In genomic region chr10:110892602-110893001, GRCh38 we compare ENCODE assay signal across 27 cellular contexts.
"Had no signal": no experiment of that assay in that cellular context is flagged by ENCODE, and none has a peak within 500 bp of the region (broad histone marks: within the 10 kb centered on the region; RNA-seq: fewer than 3 reads in every experiment).

No MANE protein-coding gene starts in this region.

- H3K27ac ChIP-seq: breast epithelium, colonic mucosa, thoracic aorta, vagina had no signal

- H3K4me1 ChIP-seq: breast epithelium, vagina had no signal

- H3K4me2 ChIP-seq: smooth muscle cell had no signal

- H3K4me3 ChIP-seq: breast epithelium, colonic mucosa, dorsolateral prefrontal cortex, esophagus muscularis mucosa, sigmoid colon, smooth muscle cell, thoracic aorta, vagina had no signal

- H3K9me3 ChIP-seq: breast epithelium, colonic mucosa, esophagus muscularis mucosa, sigmoid colon, thoracic aorta, vagina had no signal

- H3K27me3 ChIP-seq: breast epithelium, colonic mucosa, dorsolateral prefrontal cortex, esophagus muscularis mucosa, sigmoid colon, vagina had no signal

- H3K27me3 Mint-ChIP-seq: activated B cell treated with CpG ODN at 0.5 μM for 24 hours; activated CD4-positive, alpha-beta memory T cell treated with anti-CD3 and anti-CD28 coated beads for 36 hours; activated CD8-positive, alpha-beta memory T cell treated with anti-CD3 and anti-CD28 coated beads, Interleukin-2, amount 10 ng/mL, durations not matched to agents 7 days and 5 days; effector memory CD8-positive, alpha-beta T cell; stimulated activated naive B cell treated with anti-CD40 and anti-IgM and Interleukin-4, amounts not matched to agents 10 μg/mL and 1 μg/mL and 100 μg/mL, for 72 hours; T-cell; type B pancreatic cell had no signal

- H3K9me3 Mint-ChIP-seq: activated B cell treated with CpG ODN at 0.5 μM for 24 hours; activated CD4-positive, alpha-beta memory T cell treated with anti-CD3 and anti-CD28 coated beads for 36 hours; activated naive CD4-positive, alpha-beta T cell treated with anti-CD3 and anti-CD28 coated beads, Interleukin-2, amount 50 U/mL, for 72 hours; effector memory CD8-positive, alpha-beta T cell; neural crest cell; stimulated activated naive B cell treated with anti-CD40 and anti-IgM and Interleukin-4, amounts not matched to agents 10 μg/mL and 1 μg/mL and 100 μg/mL, for 72 hours; T-cell; type B pancreatic cell had no signal

- H3K4me1 Mint-ChIP-seq: neural crest cell had no signal

- H3K27ac Mint-ChIP-seq: activated CD8-positive, alpha-beta memory T cell treated with anti-CD3 and anti-CD28 coated beads, Interleukin-2, amount 10 ng/mL, durations not matched to agents 7 days and 5 days; stimulated activated naive B cell treated with anti-CD40 and anti-IgM and Interleukin-4, amounts not matched to agents 10 μg/mL and 1 μg/mL and 100 μg/mL, for 72 hours; type B pancreatic cell had no signal

- ATAC-seq: activated CD8-positive, alpha-beta memory T cell treated with anti-CD3 and anti-CD28 coated beads, Interleukin-2, amount 10 ng/mL, durations not matched to agents 7 days and 5 days; activated naive CD4-positive, alpha-beta T cell treated with anti-CD3 and anti-CD28 coated beads, Interleukin-2, amount 50 U/mL, for 72 hours; effector memory CD8-positive, alpha-beta T cell; left ventricle myocardium superior; stimulated activated naive B cell treated with anti-CD40 and anti-IgM and Interleukin-4, amounts not matched to agents 10 μg/mL and 1 μg/mL and 100 μg/mL, for 72 hours had no signal

- FAIRE-seq: astrocyte, TTC549 had no signal

- DNase-seq: activated B cell treated with CpG ODN at 0.5 μM for 24 hours; activated CD4-positive, alpha-beta memory T cell treated with anti-CD3 and anti-CD28 coated beads for 36 hours; activated CD4-positive, alpha-beta T cell treated with anti-CD3 and anti-CD28 coated beads for 4 hours; activated CD8-positive, alpha-beta memory T cell treated with anti-CD3 and anti-CD28 coated beads, Interleukin-2, amount 10 ng/mL, durations not matched to agents 7 days and 5 days; activated T-cell treated with anti-CD3 and anti-CD28 coated beads for 4 hours; colonic mucosa; dorsolateral prefrontal cortex; effector memory CD8-positive, alpha-beta T cell; hippocampal formation; kidney glomerular epithelial cell; left ventricle myocardium superior; mammary epithelial cell; midbrain; sigmoid colon; stimulated activated CD4-positive, alpha-beta T cell treated with anti-CD3 and anti-CD28 coated beads, Interleukin-15, amount 100 ng/mL, for 24 hours; stimulated activated naive B cell treated with anti-CD40 and anti-IgM and Interleukin-4, amounts not matched to agents 10 μg/mL and 1 μg/mL and 100 μg/mL, for 72 hours; T-cell had no signal

- H3K4me3 Mint-ChIP-seq: activated B cell treated with CpG ODN at 0.5 μM for 24 hours; activated CD4-positive, alpha-beta memory T cell treated with anti-CD3 and anti-CD28 coated beads for 36 hours; activated CD8-positive, alpha-beta memory T cell treated with anti-CD3 and anti-CD28 coated beads, Interleukin-2, amount 10 ng/mL, durations not matched to agents 7 days and 5 days; effector memory CD8-positive, alpha-beta T cell; neural crest cell; stimulated activated naive B cell treated with anti-CD40 and anti-IgM and Interleukin-4, amounts not matched to agents 10 μg/mL and 1 μg/mL and 100 μg/mL, for 72 hours; T-cell; type B pancreatic cell had no signal
